9 cellular contexts compared by ENCODE assay signal in genomic region chr5:134026521-134027202, GRCh38. TPM values are rescaled to one million over a fixed set of nuclear protein-coding genes. Genes with fewer than 3 reads are reported as not detected.
DNase-seq lines count a peak whose midpoint lies in the region; ATAC-seq and TF ChIP-seq lines count a peak whose summit lies in the region.
"Had no signal": no experiment of that assay in that cellular context is flagged by ENCODE, and none has a peak within 500 bp of the region (broad histone marks: within the 10 kb centered on the region; RNA-seq: fewer than 3 reads in every experiment).

No MANE protein-coding gene starts in this region.

- H3F3A ChIP-seq in Loucy (ENCODE audit: low read depth), result no peaks in the 10 kb centered on the region

- no peaks in the 10 kb centered on the region for H3K9me3 ChIP-seq in CD8-positive, alpha-beta T cell (ENCODE audit: low read length)
- H3K9me3 ChIP-seq in Loucy (ENCODE audit: insufficient read depth, low read depth, low read length), result no peaks in the 10 kb centered on the region

- H3K4me3 ChIP-seq in CD8-positive, alpha-beta T cell (ENCODE audit: low read depth, low read length), result no peak overlapping the region
- H3K4me3 ChIP-seq in Loucy (ENCODE audit: low read length, poor library complexity, severe bottlenecking), result no peak overlapping the region

- H3K79me2 ChIP-seq in Loucy (ENCODE audit: insufficient read depth, low read length), result no peaks in the 10 kb centered on the region

- no peak overlapping the region for H3K4me2 ChIP-seq in Loucy (ENCODE audit: low read depth, low read length, poor library complexity, severe bottlenecking)

- H3K4me1 Mint-ChIP-seq in CD8-positive, alpha-beta T cell (ENCODE audit: low read depth), result peaks cover 4% of the 10 kb centered on the region
- peaks cover 5% of the 10 kb centered on the region for H3K4me1 Mint-ChIP-seq in activated naive CD8-positive, alpha-beta T cell treated with anti-CD3 and anti-CD28 coated beads for 36 hours
- H3K4me1 Mint-ChIP-seq in stimulated activated memory B cell treated with anti-CD40 and anti-IgM and Interleukin-4, amounts not matched to agents 10 μg/mL and 1 μg/mL and 100 μg/mL, for 72 hours, result peaks cover 18% of the 10 kb centered on the region

- H4K20me1 ChIP-seq in Loucy (ENCODE audit: insufficient read depth, low read length, poor library complexity, severe bottlenecking), result no peaks in the 10 kb centered on the region

- H3K27me3 ChIP-seq in CD8-positive, alpha-beta T cell (ENCODE audit: insufficient read depth, low read length), result no peaks in the 10 kb centered on the region
- H3K27me3 ChIP-seq in Loucy (ENCODE audit: insufficient read depth, low read length, poor library complexity, severe bottlenecking), result no peaks in the 10 kb centered on the region

- intact Hi-C loops in CD8-positive, alpha-beta T cell (cut with DNase I, micrococcal nuclease), result loop anchor here (1.0 kb wide), 3 partner anchors 119 to 263 kb away; no protein-coding TSS in a partner anchor

- H3K9ac ChIP-seq in Loucy (ENCODE audit: low read depth, low read length, poor library complexity, severe bottlenecking), result no peak overlapping the region

- H3K4me3 Mint-ChIP-seq in CD8-positive, alpha-beta T cell, result no peak overlapping the region
- H3K4me3 Mint-ChIP-seq in activated naive CD8-positive, alpha-beta T cell treated with anti-CD3 and anti-CD28 coated beads for 36 hours, result no peak overlapping the region
- H3K4me3 Mint-ChIP-seq in stimulated activated memory B cell treated with anti-CD40 and anti-IgM and Interleukin-4, amounts not matched to agents 10 μg/mL and 1 μg/mL and 100 μg/mL, for 72 hours, result no peak overlapping the region
- H3K4me3 Mint-ChIP-seq: IgD-negative memory B cell had no signal

- no peaks in the 10 kb centered on the region for H3K36me3 Mint-ChIP-seq in CD8-positive, alpha-beta T cell
- no peaks in the 10 kb centered on the region for H3K36me3 Mint-ChIP-seq in activated naive CD8-positive, alpha-beta T cell treated with anti-CD3 and anti-CD28 coated beads for 36 hours
- no peaks in the 10 kb centered on the region for H3K36me3 Mint-ChIP-seq in stimulated activated memory B cell treated with anti-CD40 and anti-IgM and Interleukin-4, amounts not matched to agents 10 μg/mL and 1 μg/mL and 100 μg/mL, for 72 hours

- no peak overlapping the region for H2AFZ ChIP-seq in Loucy (ENCODE audit: low read length)

- CTCF ChIA-PET in CD8-positive, alpha-beta T cell (lab: Charles Lee), result interaction anchor here (0.5 to 5.1 kb wide), 34 partner anchors 10 to 638 kb away, joined by 3 to 34 read pairs (median 4); no protein-coding TSS in a partner anchor

- H3K27ac ChIP-seq in CD8-positive, alpha-beta T cell (ENCODE audit: low read depth, low read length), result no peak overlapping the region

- no peaks in the 10 kb centered on the region for H3K9me3 Mint-ChIP-seq in CD8-positive, alpha-beta T cell
- H3K9me3 Mint-ChIP-seq in activated naive CD8-positive, alpha-beta T cell treated with anti-CD3 and anti-CD28 coated beads for 36 hours, result no peaks in the 10 kb centered on the region
- no peaks in the 10 kb centered on the region for H3K9me3 Mint-ChIP-seq in stimulated activated memory B cell treated with anti-CD40 and anti-IgM and Interleukin-4, amounts not matched to agents 10 μg/mL and 1 μg/mL and 100 μg/mL, for 72 hours
- H3K9me3 Mint-ChIP-seq: IgD-negative memory B cell had no signal

- no peak overlapping the region for H3K27ac Mint-ChIP-seq in CD8-positive, alpha-beta T cell
- H3K27ac Mint-ChIP-seq in activated naive CD8-positive, alpha-beta T cell treated with anti-CD3 and anti-CD28 coated beads for 36 hours, result no peak overlapping the region
- H3K27ac Mint-ChIP-seq in stimulated activated memory B cell treated with anti-CD40 and anti-IgM and Interleukin-4, amounts not matched to agents 10 μg/mL and 1 μg/mL and 100 μg/mL, for 72 hours, result no peak overlapping the region
- H3K27ac Mint-ChIP-seq: IgD-negative memory B cell had no signal

- no peaks in the 10 kb centered on the region for H3K36me3 ChIP-seq in CD8-positive, alpha-beta T cell (ENCODE audit: insufficient read depth, low read length)
- no peaks in the 10 kb centered on the region for H3K36me3 ChIP-seq in Loucy (ENCODE audit: insufficient read depth, low read length)

- H3K27me3 Mint-ChIP-seq in CD8-positive, alpha-beta T cell (ENCODE audit: low read depth), result peaks cover 2% of the 10 kb centered on the region
- no peaks in the 10 kb centered on the region for H3K27me3 Mint-ChIP-seq in activated naive CD8-positive, alpha-beta T cell treated with anti-CD3 and anti-CD28 coated beads for 36 hours
- H3K27me3 Mint-ChIP-seq in stimulated activated memory B cell treated with anti-CD40 and anti-IgM and Interleukin-4, amounts not matched to agents 10 μg/mL and 1 μg/mL and 100 μg/mL, for 72 hours, result no peaks in the 10 kb centered on the region
- H3K27me3 Mint-ChIP-seq: IgD-negative memory B cell had no signal

- TF ChIP-seq CTCF in CD8-positive, alpha-beta T cell (IDR thresholded peaks at IDR 0.05), result peak; percentile 58
- TF ChIP-seq CTCF in Loucy (conservative IDR thresholded peaks at IDR 0.05; ENCODE audit: low read length), result peak; percentile 56

- peak; percentile 100 for ATAC-seq in CD8-positive, alpha-beta T cell
- peak; percentile 51 for ATAC-seq in GM19397 (IDR thresholded peaks at IDR 0.05; ENCODE audit: unreplicated experiment)
- ATAC-seq in stimulated activated memory B cell treated with anti-CD40 and anti-IgM and Interleukin-4, amounts not matched to agents 10 μg/mL and 1 μg/mL and 100 μg/mL, for 72 hours, result peak; percentile 70

- no peaks in the 10 kb centered on the region for H3K4me1 ChIP-seq in CD8-positive, alpha-beta T cell (ENCODE audit: insufficient read depth, low read length)
- H3K4me1 ChIP-seq in Loucy (ENCODE audit: insufficient read depth, low read length, poor library complexity, severe bottlenecking), result no peaks in the 10 kb centered on the region

- POLR2A ChIA-PET in CD8-positive, alpha-beta T cell (lab: Charles Lee), result interaction anchor here (0.7 to 1.4 kb wide), 4 partner anchors 16 to 121 kb away, joined by 4 read pairs; partner anchors contain the start of gene VDAC1

- peak in 6 of 7 experiments; percentile 15 to 72 (median 54) for DNase-seq in CD8-positive, alpha-beta T cell
- DNase-seq in SIG-M5 treated with dmso at 0.1 percent for 504 hours (lab: John Stamatoyannopoulos, UW; ENCODE audit: unreplicated experiment) (peak; percentile 77), iPS DF 19.7 (ENCODE audit: low read depth, low spot score) (peak; percentile 72), T1000 (lab: John Stamatoyannopoulos, UW) (no peak)
- DNase-seq in activated naive CD8-positive, alpha-beta T cell treated with anti-CD3 and anti-CD28 coated beads for 36 hours, result peak; percentile 49

- no peaks in the 10 kb centered on the region for H3K9me2 ChIP-seq in Loucy (replicated peaks; ENCODE audit: low read depth, low read length)

RNA-seq across cellular contexts. Expression of gene VDAC1, which starts 21.9 kb away (rescaled TPM):
- 10 to 100 TPM; 68.1 to 71.1 TPM for total RNA-seq in CD8-positive, alpha-beta T cell
- total RNA-seq in activated naive CD8-positive, alpha-beta T cell treated with anti-CD3 and anti-CD28 coated beads for 36 hours, result 100 to 1,000 TPM; 539 to 540 TPM

RNA-seq across cellular contexts. Expression of gene C5orf15, which starts 58.2 kb away (rescaled TPM):
- total RNA-seq in CD8-positive, alpha-beta T cell, result 10 to 100 TPM; 12.4 to 13.0 TPM
- 10 to 100 TPM; 33.4 to 33.8 TPM for total RNA-seq in activated naive CD8-positive, alpha-beta T cell treated with anti-CD3 and anti-CD28 coated beads for 36 hours

Comparison
In these comparisons a context has a peak if more than half of its experiments do, and no peak if none do; other contexts are left out.
1. RNA of gene VDAC1, which starts 21.9 kb away (total RNA-seq): 539 to 540 TPM in activated naive CD8-positive, alpha-beta T cell treated with anti-CD3 and anti-CD28 coated beads for 36 hours; 68.1 to 71.1 TPM in CD8-positive, alpha-beta T cell; every median in the first group is over 4 times any median in the second.
2. Peak in every context shown above with its lines, with median percentiles within 50 percentile points of each other: ATAC-seq.